Comparison of ENCODE assay signal across 22 cellular contexts in the genomic region with DNA sequence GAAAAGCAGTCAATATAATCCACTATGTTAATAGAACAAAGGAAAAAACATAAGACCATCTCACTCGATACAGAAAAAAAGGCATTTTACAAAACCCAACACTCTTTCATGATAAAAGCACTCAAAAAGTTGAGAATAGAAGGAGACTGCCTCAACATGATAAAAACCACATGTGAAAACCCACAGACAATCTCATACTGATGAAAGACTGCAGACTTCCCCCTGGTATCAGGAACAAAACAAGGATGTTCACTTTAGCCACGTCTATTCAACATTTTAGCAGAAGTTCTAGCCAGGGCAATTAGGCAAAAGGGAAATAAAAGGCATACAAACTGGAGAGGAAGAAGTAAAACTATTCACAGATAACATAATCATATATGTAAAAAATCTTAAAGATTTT.
"Had no signal": no experiment of that assay in that cellular context is flagged by ENCODE, and none has a peak within 500 bp of the region (broad histone marks: within the 10 kb centered on the region; RNA-seq: fewer than 3 reads in every experiment).

No MANE protein-coding gene starts in this region.

- DNase-seq: activated B cell treated with CpG ODN at 0.5 μM for 24 hours; activated CD4-positive, alpha-beta T cell treated with anti-CD3 and anti-CD28 coated beads for 1 hour; activated CD4-positive, alpha-beta T cell treated with anti-CD3 and anti-CD28 coated beads, Interleukin-2, amount 10 ng/mL, durations not matched to agents 24 days and 14 days; activated CD4-positive, alpha-beta T cell treated with anti-CD3 and anti-CD28 coated beads, Interleukin-2, amount 50 U/mL, for 48 hours; activated CD8-positive, alpha-beta memory T cell treated with anti-CD3 and anti-CD28 coated beads, Interleukin-2, amount 10 ng/mL, durations not matched to agents 7 days and 5 days; activated effector memory CD4-positive, alpha-beta T cell treated with Interleukin-2 at 50 U/mL for 16 hours; activated naive CD4-positive, alpha-beta T cell; activated T-cell treated with anti-CD3 and anti-CD28 coated beads, Interleukin-2, amount 50 U/mL, for 24 hours; aorta; caudate nucleus; MM.1S; NCI-H1092; NCI-H1417; NCI-H1930; NCI-H2107; NCI-H2171 treated with DMSO at 0.1 percent for 48 hours; NCI-H226; NCI-H526; NCI-H82; RPMI8226 had no signal

- ATAC-seq: activated CD8-positive, alpha-beta memory T cell treated with anti-CD3 and anti-CD28 coated beads, Interleukin-2, amount 10 ng/mL, durations not matched to agents 7 days and 5 days; Panc1; Right ventricle myocardium inferior had no signal
